Comparison of ENCODE assay signal across 26 cellular contexts in genomic region chr15:72276326-72276700, GRCh38. TPM values are rescaled to one million over a fixed set of nuclear protein-coding genes. Genes with fewer than 3 reads are reported as not detected.
"Had no signal": no experiment of that assay in that cellular context is flagged by ENCODE, and none has a peak within 500 bp of the region (broad histone marks: within the 10 kb centered on the region; RNA-seq: fewer than 3 reads in every experiment).

No MANE protein-coding gene starts in this region.

- DNase-seq: activated B cell treated with CpG ODN at 0.5 μM for 24 hours; activated CD4-positive, alpha-beta T cell treated with anti-CD3 and anti-CD28 coated beads for 36 hours; activated CD4-positive, alpha-beta T cell treated with anti-CD3 and anti-CD28 coated beads, Interleukin-2, amount 50 U/mL, for 4 hours; activated CD8-positive, alpha-beta memory T cell treated with anti-CD3 and anti-CD28 coated beads for 24 hours; activated CD8-positive, alpha-beta memory T cell treated with anti-CD3 and anti-CD28 coated beads, Interleukin-2, amount 50 U/mL, for 4 hours; activated naive CD4-positive, alpha-beta T cell; activated T-cell treated with anti-CD3 and anti-CD28 coated beads, Interleukin-2, amount 50 U/mL, for 24 hours; cerebellar nuclear complex; cortex of kidney; immature natural killer cell; nephron progenitor cell; occipital lobe; posterior cingulate gyrus; sigmoid colon; stimulated activated CD4-positive, alpha-beta T cell treated with anti-CD3 and anti-CD28 coated beads, Interleukin-2, amount 100 ng/mL, for 48 hours; stimulated activated naive CD4-positive, alpha-beta T cell; T1000; testis; trophoblast cell; uterus had no signal

- H3K27ac ChIP-seq: epithelial cell of prostate, hepatocyte, sigmoid colon, testis, uterus had no signal

- H3K9me3 ChIP-seq: sigmoid colon, testis, uterus had no signal

- H3K27me3 ChIP-seq: hepatocyte, sigmoid colon, testis, uterus had no signal

- H3K27me3 Mint-ChIP-seq: activated B cell treated with CpG ODN at 0.5 μM for 24 hours; activated CD4-positive, alpha-beta T cell treated with anti-CD3 and anti-CD28 coated beads for 36 hours; activated naive CD8-positive, alpha-beta T cell; activated T-cell treated with anti-CD3 and anti-CD28 coated beads, Interleukin-2, amount 50 U/mL, for 24 hours had no signal

- H3K36me3 Mint-ChIP-seq: activated naive CD8-positive, alpha-beta T cell; immature natural killer cell had no signal

- H3K27ac Mint-ChIP-seq: activated B cell treated with CpG ODN at 0.5 μM for 24 hours; activated CD4-positive, alpha-beta T cell treated with anti-CD3 and anti-CD28 coated beads for 36 hours; activated naive CD8-positive, alpha-beta T cell; activated T-cell treated with anti-CD3 and anti-CD28 coated beads, Interleukin-2, amount 50 U/mL, for 24 hours; activated T-helper 2 cell treated with anti-CD3 and anti-CD28 coated beads, Interferon-gamma antibody, Interleukin-2, Interleukin-4, amounts not matched to agents 10 μg/mL and 5 μg/mL and 100 μg/mL, durations not matched to agents 14 hours and 24 hours and 36 hours; immature natural killer cell; nephron progenitor cell; T-helper 1 cell treated with Interleukin-12 subunit alpha and Interleukin-12 subunit beta and Interleukin-4 antibody, amounts not matched to agents 30 μg/mL and 1 μg/mL, for 36 hours had no signal

- H3K9me3 Mint-ChIP-seq: activated B cell treated with CpG ODN at 0.5 μM for 24 hours; activated T-cell treated with anti-CD3 and anti-CD28 coated beads, Interleukin-2, amount 50 U/mL, for 24 hours; activated T-helper 2 cell treated with anti-CD3 and anti-CD28 coated beads, Interferon-gamma antibody, Interleukin-2, Interleukin-4, amounts not matched to agents 10 μg/mL and 5 μg/mL and 100 μg/mL, durations not matched to agents 14 hours and 24 hours and 36 hours; immature natural killer cell; nephron progenitor cell; T-helper 1 cell treated with Interleukin-12 subunit alpha and Interleukin-12 subunit beta and Interleukin-4 antibody, amounts not matched to agents 30 μg/mL and 1 μg/mL, for 36 hours had no signal

- H3K4me2 ChIP-seq: hepatocyte had no signal

- H3K36me3 ChIP-seq: sigmoid colon, uterus had no signal

- H3K4me1 ChIP-seq: uterus had no signal

- H2AFZ ChIP-seq: hepatocyte had no signal

- H3K4me3 Mint-ChIP-seq: activated B cell treated with CpG ODN at 0.5 μM for 24 hours; activated CD4-positive, alpha-beta T cell treated with anti-CD3 and anti-CD28 coated beads for 36 hours; activated naive CD8-positive, alpha-beta T cell; activated T-cell treated with anti-CD3 and anti-CD28 coated beads, Interleukin-2, amount 50 U/mL, for 24 hours; immature natural killer cell; nephron progenitor cell; T-helper 1 cell treated with Interleukin-12 subunit alpha and Interleukin-12 subunit beta and Interleukin-4 antibody, amounts not matched to agents 30 μg/mL and 1 μg/mL, for 36 hours had no signal

- ATAC-seq: activated CD4-positive, alpha-beta T cell treated with anti-CD3 and anti-CD28 coated beads for 36 hours had no signal

- H3K4me3 ChIP-seq: hepatocyte, sigmoid colon, testis, uterus had no signal

RNA-seq across cellular contexts. Expression of gene CELF6, which starts 43.6 kb away (rescaled TPM):
- total RNA-seq: fibroblast of villous mesenchyme had no signal
